ENCODE assay signal across 19 cellular contexts in the genomic region with DNA sequence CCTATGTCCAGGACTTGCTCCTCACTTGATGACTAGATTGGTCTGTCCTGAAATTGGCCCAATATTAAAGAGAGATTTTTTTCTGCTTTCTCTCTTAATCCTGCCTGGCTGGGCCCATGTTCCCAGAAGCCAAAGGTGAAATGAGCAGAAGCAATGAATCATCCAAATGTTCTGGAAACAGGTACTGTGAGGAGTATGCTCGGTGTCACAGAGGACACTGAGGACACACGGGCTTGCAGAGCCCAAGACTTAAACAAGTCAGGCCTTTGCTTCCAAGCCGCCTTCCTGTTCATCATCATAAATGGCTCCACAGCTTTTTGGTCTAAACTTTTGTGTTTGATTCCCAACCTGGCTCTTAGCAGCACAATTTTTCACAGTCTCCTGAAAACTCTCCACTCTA. TPM values are rescaled to one million over a fixed set of nuclear protein-coding genes. Genes with fewer than 3 reads are reported as not detected.
DNase-seq lines count a peak whose midpoint lies in the region; ATAC-seq, FAIRE-seq and TF ChIP-seq lines count a peak whose summit lies in the region.
"Had no signal": no experiment of that assay in that cellular context is flagged by ENCODE, and none has a peak within 500 bp of the region (broad histone marks: within the 10 kb centered on the region; RNA-seq: fewer than 3 reads in every experiment).

No MANE protein-coding gene starts in this region.

- H3K27me3 ChIP-seq in naive thymus-derived CD4-positive, alpha-beta T cell (ENCODE audit: control insufficient read depth in 2 of 2, insufficient read depth in 2 of 2, low read length in 2 of 2), result no peaks in the 10 kb centered on the region
- no peaks in the 10 kb centered on the region for H3K27me3 ChIP-seq in H7 (ENCODE audit: control insufficient read depth, insufficient read depth, low read length)
- H3K27me3 ChIP-seq: BLaER1 treated with 17β-estradiol and CSF1 and Interleukin-3, amounts not matched to agents 10 nM and 100 nM; Peyer's patch had no signal

- peak overlapping the region; percentile 35 for H3K27ac Mint-ChIP-seq in activated T-cell treated with anti-CD3 and anti-CD28 coated beads, Interleukin-2, amount 50 U/mL, for 24 hours
- H3K27ac Mint-ChIP-seq in HFFc6, result peak overlapping the region; percentile 33
- peak overlapping the region; percentile 33 for H3K27ac Mint-ChIP-seq in activated naive CD8-positive, alpha-beta T cell treated with anti-CD3 and anti-CD28 coated beads, Interleukin-2, amount 50 U/mL, for 24 hours
- peak overlapping the region in 5 of 9 donors; percentile 8 to 46 (median 19) for H3K27ac Mint-ChIP-seq in naive thymus-derived CD4-positive, alpha-beta T cell

- no peak for DNase-seq in activated T-cell treated with anti-CD3 and anti-CD28 coated beads, Interleukin-2, amount 50 U/mL, for 24 hours
- DNase-seq in activated T-cell treated with anti-CD3 and anti-CD28 coated beads, Interleukin-2, amount 50 U/mL, for 1 hour, result no peak
- DNase-seq in HFFc6 (no peak), H7 (no peak), RCC 7860 (ENCODE audit: low spot score) (no peak)
- DNase-seq in activated naive CD8-positive, alpha-beta T cell treated with anti-CD3 and anti-CD28 coated beads, Interleukin-2, amount 50 U/mL, for 24 hours, result no peak
- no peak for DNase-seq in naive thymus-derived CD4-positive, alpha-beta T cell
- DNase-seq: DMS79 treated with DMSO at 0.1 percent for 48 hours, GOT3, NCI-H1048, NCI-H1436 treated with DMSO at 0.1 percent for 48 hours, NCI-H2081, NCI-H774, SHP77 had no signal

- H3K4me1 ChIP-seq in naive thymus-derived CD4-positive, alpha-beta T cell (ENCODE audit: control insufficient read depth in 2 of 2, insufficient read depth in 2 of 2, low read length in 2 of 2), result no peaks in the 10 kb centered on the region
- H3K4me1 ChIP-seq: A549; BLaER1 treated with 17β-estradiol and CSF1 and Interleukin-3, amounts not matched to agents 10 nM and 100 nM; Peyer's patch had no signal

- H3K27me3 Mint-ChIP-seq in activated T-cell treated with anti-CD3 and anti-CD28 coated beads, Interleukin-2, amount 50 U/mL, for 24 hours, result no peaks in the 10 kb centered on the region
- no peaks in the 10 kb centered on the region; the same call in none of the 2 replicates for H3K27me3 Mint-ChIP-seq in HFFc6 (ENCODE audit: insufficient read depth)
- H3K27me3 Mint-ChIP-seq in activated naive CD8-positive, alpha-beta T cell treated with anti-CD3 and anti-CD28 coated beads, Interleukin-2, amount 50 U/mL, for 24 hours, result no peaks in the 10 kb centered on the region
- H3K27me3 Mint-ChIP-seq in naive thymus-derived CD4-positive, alpha-beta T cell, result no peaks in the 10 kb centered on the region

- H3K27ac ChIP-seq in naive thymus-derived CD4-positive, alpha-beta T cell (ENCODE audit: low read depth, low read length), result no peak overlapping the region
- H3K27ac ChIP-seq: A549; BLaER1 treated with 17β-estradiol and CSF1 and Interleukin-3, amounts not matched to agents 10 nM and 100 nM; KMS-11; Peyer's patch had no signal

- POLR2A ChIA-PET in naive thymus-derived CD4-positive, alpha-beta T cell (lab: Charles Lee), result interaction anchor here (1.2 kb wide), 1 partner anchor 22 kb away, joined by 3 read pairs; no protein-coding TSS in a partner anchor

- no peaks in the 10 kb centered on the region for H3K9me3 ChIP-seq in naive thymus-derived CD4-positive, alpha-beta T cell (ENCODE audit: control insufficient read depth in 2 of 3, low read length in 3 of 3)
- H3K9me3 ChIP-seq: Peyer's patch had no signal

- FAIRE-seq in RCC 7860 (lab: Jason Lieb, UNC), result no peak
- FAIRE-seq: A549 had no signal

- H3K36me3 Mint-ChIP-seq in activated T-cell treated with anti-CD3 and anti-CD28 coated beads, Interleukin-2, amount 50 U/mL, for 24 hours (ENCODE audit: low read depth), result peaks cover 86% of the 10 kb centered on the region
- peaks cover 41% of the 10 kb centered on the region for H3K36me3 Mint-ChIP-seq in HFFc6 (ENCODE audit: low read depth)
- peaks cover 51% of the 10 kb centered on the region for H3K36me3 Mint-ChIP-seq in activated naive CD8-positive, alpha-beta T cell treated with anti-CD3 and anti-CD28 coated beads, Interleukin-2, amount 50 U/mL, for 24 hours (ENCODE audit: low read depth)
- peaks cover 10 to 57% (median 34%) of the 10 kb centered on the region in 5 donors for H3K36me3 Mint-ChIP-seq in naive thymus-derived CD4-positive, alpha-beta T cell

- H3K9me3 Mint-ChIP-seq in activated T-cell treated with anti-CD3 and anti-CD28 coated beads, Interleukin-2, amount 50 U/mL, for 24 hours, result peaks cover 3% of the 10 kb centered on the region
- H3K9me3 Mint-ChIP-seq in HFFc6, result no peaks in the 10 kb centered on the region
- no peaks in the 10 kb centered on the region for H3K9me3 Mint-ChIP-seq in activated naive CD8-positive, alpha-beta T cell treated with anti-CD3 and anti-CD28 coated beads, Interleukin-2, amount 50 U/mL, for 24 hours
- peaks cover 0 to 6% (median 0%) of the 10 kb centered on the region in 11 donors for H3K9me3 Mint-ChIP-seq in naive thymus-derived CD4-positive, alpha-beta T cell

- peaks cover 12 to 79% (median 18%) of the 10 kb centered on the region in 3 experiments for H3K36me3 ChIP-seq in naive thymus-derived CD4-positive, alpha-beta T cell (ENCODE audit: control insufficient read depth in 2 of 3, insufficient read depth in 3 of 3, low read length in 3 of 3)
- peaks cover 33% of the 10 kb centered on the region for H3K36me3 ChIP-seq in H7 (replicated peaks; ENCODE audit: control insufficient read depth, insufficient read depth, low read length)

- intact Hi-C loops in naive thymus-derived CD4-positive, alpha-beta T cell (cut with micrococcal nuclease), result no loop called here

- no peak overlapping the region for H3K4me3 ChIP-seq in naive thymus-derived CD4-positive, alpha-beta T cell (ENCODE audit: low read length)
- H3K4me3 ChIP-seq in H7 (ENCODE audit: insufficient read depth, low read depth, low read length), result no peak overlapping the region
- H3K4me3 ChIP-seq: A549; BLaER1 treated with 17β-estradiol and CSF1 and Interleukin-3, amounts not matched to agents 10 nM and 100 nM; Peyer's patch had no signal

- no peak overlapping the region for H3K4me3 Mint-ChIP-seq in activated T-cell treated with anti-CD3 and anti-CD28 coated beads, Interleukin-2, amount 50 U/mL, for 24 hours
- H3K4me3 Mint-ChIP-seq in HFFc6, result no peak overlapping the region
- no peak overlapping the region for H3K4me3 Mint-ChIP-seq in activated naive CD8-positive, alpha-beta T cell treated with anti-CD3 and anti-CD28 coated beads, Interleukin-2, amount 50 U/mL, for 24 hours
- H3K4me3 Mint-ChIP-seq in naive thymus-derived CD4-positive, alpha-beta T cell, result no peak overlapping the region

- H3K4me1 Mint-ChIP-seq in activated T-cell treated with anti-CD3 and anti-CD28 coated beads, Interleukin-2, amount 50 U/mL, for 24 hours (ENCODE audit: low read depth), result no peaks in the 10 kb centered on the region
- H3K4me1 Mint-ChIP-seq in HFFc6 (ENCODE audit: low read depth), result peaks cover 8% of the 10 kb centered on the region
- H3K4me1 Mint-ChIP-seq in activated naive CD8-positive, alpha-beta T cell treated with anti-CD3 and anti-CD28 coated beads, Interleukin-2, amount 50 U/mL, for 24 hours, result no peaks in the 10 kb centered on the region
- H3K4me1 Mint-ChIP-seq in naive thymus-derived CD4-positive, alpha-beta T cell, result no peaks in the 10 kb centered on the region

- no peak for ATAC-seq in activated naive CD8-positive, alpha-beta T cell treated with anti-CD3 and anti-CD28 coated beads, Interleukin-2, amount 50 U/mL, for 24 hours
- ATAC-seq in naive thymus-derived CD4-positive, alpha-beta T cell, result no peak
- ATAC-seq in GM18868 (IDR thresholded peaks at IDR 0.05; ENCODE audit: unreplicated experiment), result no peak
- ATAC-seq: A549 had no signal

- TF ChIP-seq CTCF in HFFc6 (IDR thresholded peaks at IDR 0.05), result no peak

- CTCF ChIA-PET in naive thymus-derived CD4-positive, alpha-beta T cell (lab: Charles Lee), result interaction anchor here (0.7 kb wide), 1 partner anchor 21 kb away, joined by 4 read pairs; no protein-coding TSS in a partner anchor

RNA-seq across cellular contexts. Expression of gene EIF3J, which starts 31.4 kb away (rescaled TPM):
- total RNA-seq in HFFc6 (2021; fragmentation: NEBNext Ultra II Directional; extraction: Animal tissue kit (Norgen Biotek cat#: 25700)), result 100 to 1,000 TPM in 1 of 6 experiments, 10 to 100 TPM in 5; 83.2 to 120 (median 87.5) TPM
- total RNA-seq in naive thymus-derived CD4-positive, alpha-beta T cell, result 10 to 100 TPM; 52.9 to 83.4 (median 66.5) TPM
- polyA plus RNA-seq in naive thymus-derived CD4-positive, alpha-beta T cell, result 10 to 100 TPM; 19.3 to 22.7 TPM
- total RNA-seq in H7 (2014; rRNA removed; shearing (Covaris generic)), result 32.7 and 34.3 TPM in 2 replicates
